ENCODE assay signal across 16 cellular contexts in the genomic region with DNA sequence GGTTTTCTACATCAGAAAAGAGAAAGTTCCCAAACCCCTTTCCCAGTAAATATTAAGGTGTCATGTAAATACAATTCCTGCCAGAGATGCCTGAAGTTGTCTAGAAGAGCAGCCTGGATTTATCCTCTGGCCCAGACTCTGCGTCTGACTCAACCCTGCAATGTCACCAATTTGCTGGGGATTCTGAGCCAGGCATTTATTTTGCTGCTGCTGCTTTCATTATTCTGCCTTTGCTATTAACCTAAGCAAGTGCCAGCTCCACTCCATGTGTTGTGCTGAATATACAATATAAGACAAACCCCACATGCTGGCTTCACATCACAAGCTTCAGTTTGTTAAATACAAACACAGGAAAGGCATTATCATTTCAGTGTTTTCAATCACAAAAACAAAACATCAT. TPM values are rescaled to one million over a fixed set of nuclear protein-coding genes. Genes with fewer than 3 reads are reported as not detected.
DNase-seq lines count a peak whose midpoint lies in the region; FAIRE-seq and TF ChIP-seq lines count a peak whose summit lies in the region.
"Had no signal": no experiment of that assay in that cellular context is flagged by ENCODE, and none has a peak within 500 bp of the region (broad histone marks: within the 10 kb centered on the region; RNA-seq: fewer than 3 reads in every experiment).

No MANE protein-coding gene starts in this region.

- no peak overlapping the region for H3K4me2 ChIP-seq in parathyroid adenoma (ENCODE audit: low read length)

- H3K9me3 ChIP-seq in parathyroid adenoma (ENCODE audit: control insufficient read depth, low read length) (no peaks in the 10 kb centered on the region), tibial nerve (no peaks in the 10 kb centered on the region)

- no peak for TF ChIP-seq EP300 in tibial nerve (IDR thresholded peaks at IDR 0.05)

- DNase-seq in GM03348 (ENCODE audit: low spot score) (peak; percentile 18), NCI-H69 (lab: John Stamatoyannopoulos, UW) (peak; percentile 76), dermis microvascular lymphatic vessel endothelial cell (ENCODE audit: low read depth in 2 of 2) (peak; percentile 10 to 30), GM19239 (ENCODE audit: insufficient read length, low spot score) (no peak), NCI-H2107 treated with DMSO at 0.1 percent for 48 hours (lab: John Stamatoyannopoulos, UW; ENCODE audit: unreplicated experiment) (no peak), NCI-H146 (lab: John Stamatoyannopoulos, UW) (no peak), tibial nerve (ENCODE audit: low spot score in 2 of 2) (no peak)
- DNase-seq: activated B cell treated with CpG ODN at 0.5 μM for 24 hours; brain microvascular endothelial cell; DND-41; HCEC 1CT; MV-4-11; NCI-H226; OCI-M1; stimulated activated CD4-positive, alpha-beta T cell treated with anti-CD3 and anti-CD28 coated beads, Interleukin-12 subunit alpha, Interleukin-12 subunit beta, amount 100 ng/mL, for 4 hours had no signal

- TF ChIP-seq POLR2A in tibial nerve (IDR thresholded peaks at IDR 0.05): no peak

- FAIRE-seq in GM19239 (lab: Jason Lieb, UNC): no peak

- H3K36me3 ChIP-seq in parathyroid adenoma (ENCODE audit: control insufficient read depth, insufficient read depth, low read length) (no peaks in the 10 kb centered on the region), tibial nerve (no peaks in the 10 kb centered on the region)
- H3K36me3 ChIP-seq: brain microvascular endothelial cell had no signal

- peaks cover 5% of the 10 kb centered on the region for H3K79me2 ChIP-seq in parathyroid adenoma

- H3K4me3 ChIP-seq in parathyroid adenoma (ENCODE audit: low read depth, low read length) (no peak overlapping the region), tibial nerve (no peak overlapping the region)

- no peak overlapping the region for H3K9ac ChIP-seq in parathyroid adenoma

- whole genome bisulfite sequencing in tibial nerve, 2 donors: 52 to 58% methylated on average over 1 of the region's 1 CpG

- peak overlapping the region; percentile 67 for H2AFZ ChIP-seq in parathyroid adenoma

- H3K27me3 ChIP-seq in parathyroid adenoma (ENCODE audit: control insufficient read depth, insufficient read depth, low read length): no peaks in the 10 kb centered on the region
- no peaks in the 10 kb centered on the region for H3K27me3 ChIP-seq in tibial nerve
- H3K27me3 ChIP-seq: brain microvascular endothelial cell had no signal

- H3K27ac ChIP-seq in parathyroid adenoma: peak overlapping the region; percentile 85
- no peak overlapping the region for H3K27ac ChIP-seq in tibial nerve
- H3K27ac ChIP-seq: brain microvascular endothelial cell had no signal

- peaks cover 35% of the 10 kb centered on the region for H3K4me1 ChIP-seq in parathyroid adenoma
- H3K4me1 ChIP-seq in tibial nerve: peaks cover 0 to 26% (median 7%) of the 10 kb centered on the region in 4 donors

- TF ChIP-seq CTCF in parathyroid adenoma (IDR thresholded peaks at IDR 0.05) (no peak), tibial nerve (IDR thresholded peaks at IDR 0.05) (no peak)

RNA-seq across cellular contexts. Expression of gene ELAPOR2, which starts 59.1 kb away (rescaled TPM):
- total RNA-seq in dermis microvascular lymphatic vessel endothelial cell: 84.7 and 101 TPM in 2 replicates
- 10 to 100 TPM; 12.8 to 27.3 (median 16.5) TPM for total RNA-seq in tibial nerve

Comparison
In these comparisons a context has a peak if more than half of its experiments do, and no peak if none do; other contexts are left out.
1. DNase-seq: peak in GM03348 (single experiment), NCI-H69 (single experiment) and dermis microvascular lymphatic vessel endothelial cell (2 of 2); none in GM19239 (single experiment), NCI-H2107 treated with DMSO at 0.1 percent for 48 hours (single experiment), NCI-H146 (single experiment) and tibial nerve (0 of 2).